1 cellular context compared by ENCODE assay signal in the genomic region with DNA sequence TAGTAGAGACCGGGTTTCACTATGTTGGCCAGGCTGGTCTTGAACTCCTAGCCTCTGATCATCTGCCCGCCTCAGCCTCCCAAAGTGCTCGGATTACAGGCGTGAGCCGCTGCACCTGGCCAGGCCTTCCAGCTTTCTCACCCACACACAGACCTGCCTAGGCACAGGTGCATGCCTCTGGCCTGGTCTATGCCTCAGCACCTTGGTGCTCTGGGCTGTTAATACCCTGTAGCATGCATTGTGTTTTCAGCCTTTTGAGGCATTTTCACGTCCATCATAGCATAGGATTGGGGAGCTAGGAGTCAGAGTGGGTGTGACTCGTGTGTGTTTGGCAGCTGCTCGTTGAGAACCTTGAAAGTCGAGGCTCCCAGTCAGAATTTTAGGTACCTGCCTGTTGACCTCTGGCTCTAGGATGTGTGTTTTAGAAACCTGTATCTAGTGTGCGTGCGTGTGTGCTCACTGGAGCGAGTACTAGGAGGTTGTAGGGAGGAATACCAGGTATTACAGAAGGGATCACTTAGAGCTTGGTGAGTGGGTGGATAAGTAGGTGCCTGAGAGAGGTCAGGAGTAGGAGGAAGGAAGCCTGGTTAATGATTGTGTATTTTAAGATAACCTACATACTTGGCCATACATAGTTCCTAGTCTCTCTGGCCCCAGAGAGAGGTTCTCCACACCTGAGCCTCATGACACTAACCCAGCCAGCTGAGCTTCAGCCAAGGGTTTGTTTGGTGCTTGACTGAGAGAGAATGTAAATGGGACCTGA.
A peak's percentile ranks its signal among the peaks of the same experiment; 100 is the strongest.
TF ChIP-seq lines count a peak whose summit lies in the region.

No MANE protein-coding gene starts in this region.

TF ChIP-seq in K562, 482 proteins besides CTCF, POLR2A, EP300 and RAD21 (continued from another document):
- TF ChIP-seq SAFB2 (IDR thresholded peaks at IDR 0.05; ENCODE audit: borderline replicate concordance, low read depth, low read length, severe bottlenecking), result no peak
- TF ChIP-seq U2AF1 (optimal IDR thresholded peaks at IDR 0.05; ENCODE audit: low read depth, low read length), result no peak
- TF ChIP-seq ZNF282 (CRISPR knock-in tag; IDR thresholded peaks at IDR 0.05), result no peak
- TF ChIP-seq, protein P1, sequence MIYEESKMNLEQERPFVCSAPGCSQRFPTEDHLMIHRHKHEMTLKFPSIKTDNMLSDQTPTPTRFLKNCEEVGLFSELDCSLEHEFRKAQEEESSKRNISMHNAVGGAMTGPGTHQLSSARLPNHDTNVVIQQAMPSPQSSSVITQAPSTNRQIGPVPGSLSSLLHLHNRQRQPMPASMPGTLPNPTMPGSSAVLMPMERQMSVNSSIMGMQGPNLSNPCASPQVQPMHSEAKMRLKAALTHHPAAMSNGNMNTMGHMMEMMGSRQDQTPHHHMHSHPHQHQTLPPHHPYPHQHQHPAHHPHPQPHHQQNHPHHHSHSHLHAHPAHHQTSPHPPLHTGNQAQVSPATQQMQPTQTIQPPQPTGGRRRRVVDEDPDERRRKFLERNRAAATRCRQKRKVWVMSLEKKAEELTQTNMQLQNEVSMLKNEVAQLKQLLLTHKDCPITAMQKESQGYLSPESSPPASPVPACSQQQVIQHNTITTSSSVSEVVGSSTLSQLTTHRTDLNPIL (CRISPR knock-in tag; IDR thresholded peaks at IDR 0.05), result no peak
- TF ChIP-seq, protein P2, sequence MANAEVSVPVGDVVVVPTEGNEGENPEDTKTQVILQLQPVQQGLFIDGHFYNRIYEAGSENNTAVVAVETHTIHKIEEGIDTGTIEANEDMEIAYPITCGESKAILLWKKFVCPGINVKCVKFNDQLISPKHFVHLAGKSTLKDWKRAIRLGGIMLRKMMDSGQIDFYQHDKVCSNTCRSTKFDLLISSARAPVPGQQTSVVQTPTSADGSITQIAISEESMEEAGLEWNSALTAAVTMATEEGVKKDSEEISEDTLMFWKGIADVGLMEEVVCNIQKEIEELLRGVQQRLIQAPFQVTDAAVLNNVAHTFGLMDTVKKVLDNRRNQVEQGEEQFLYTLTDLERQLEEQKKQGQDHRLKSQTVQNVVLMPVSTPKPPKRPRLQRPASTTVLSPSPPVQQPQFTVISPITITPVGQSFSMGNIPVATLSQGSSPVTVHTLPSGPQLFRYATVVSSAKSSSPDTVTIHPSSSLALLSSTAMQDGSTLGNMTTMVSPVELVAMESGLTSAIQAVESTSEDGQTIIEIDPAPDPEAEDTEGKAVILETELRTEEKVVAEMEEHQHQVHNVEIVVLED (CRISPR knock-in tag; IDR thresholded peaks at IDR 0.05), result no peak
- TF ChIP-seq, protein P3, sequence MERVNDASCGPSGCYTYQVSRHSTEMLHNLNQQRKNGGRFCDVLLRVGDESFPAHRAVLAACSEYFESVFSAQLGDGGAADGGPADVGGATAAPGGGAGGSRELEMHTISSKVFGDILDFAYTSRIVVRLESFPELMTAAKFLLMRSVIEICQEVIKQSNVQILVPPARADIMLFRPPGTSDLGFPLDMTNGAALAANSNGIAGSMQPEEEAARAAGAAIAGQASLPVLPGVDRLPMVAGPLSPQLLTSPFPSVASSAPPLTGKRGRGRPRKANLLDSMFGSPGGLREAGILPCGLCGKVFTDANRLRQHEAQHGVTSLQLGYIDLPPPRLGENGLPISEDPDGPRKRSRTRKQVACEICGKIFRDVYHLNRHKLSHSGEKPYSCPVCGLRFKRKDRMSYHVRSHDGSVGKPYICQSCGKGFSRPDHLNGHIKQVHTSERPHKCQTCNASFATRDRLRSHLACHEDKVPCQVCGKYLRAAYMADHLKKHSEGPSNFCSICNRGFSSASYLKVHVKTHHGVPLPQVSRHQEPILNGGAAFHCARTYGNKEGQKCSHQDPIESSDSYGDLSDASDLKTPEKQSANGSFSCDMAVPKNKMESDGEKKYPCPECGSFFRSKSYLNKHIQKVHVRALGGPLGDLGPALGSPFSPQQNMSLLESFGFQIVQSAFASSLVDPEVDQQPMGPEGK (CRISPR knock-in tag; IDR thresholded peaks at IDR 0.05; ENCODE audit: borderline replicate concordance), result no peak
- TF ChIP-seq ZNF436 (CRISPR knock-in tag; IDR thresholded peaks at IDR 0.05), result peak; percentile 56; the same call in 1 of the 2 replicates
- TF ChIP-seq SREBF2 (CRISPR knock-in tag; IDR thresholded peaks at IDR 0.05), result no peak
- TF ChIP-seq POLR2G (IDR thresholded peaks at IDR 0.05; ENCODE audit: low read depth, low read length), result no peak
- no peak for TF ChIP-seq BCL6 (CRISPR knock-in tag; IDR thresholded peaks at IDR 0.05)
- TF ChIP-seq ZFX (CRISPR knock-in tag; IDR thresholded peaks at IDR 0.05), result no peak
- TF ChIP-seq CREBBP (IDR thresholded peaks at IDR 0.05; ENCODE audit: low read depth, low read length), result no peak
- TF ChIP-seq YY1 (IDR thresholded peaks at IDR 0.05; ENCODE audit: borderline replicate concordance in 1 of 3, control insufficient read depth in 1 of 3, extremely low read depth in 1 of 3, insufficient read depth in 3 of 3, insufficient read length in 1 of 3, insufficient replicate concordance in 2 of 3, low read depth in 1 of 3, low read length in 2 of 3), result no peak
- TF ChIP-seq TFAM (CRISPR knock-in tag; conservative IDR thresholded peaks at IDR 0.05), result no peak
- TF ChIP-seq PHF20 (IDR thresholded peaks at IDR 0.05; ENCODE audit: partially characterized antibody), result no peak
- no peak for TF ChIP-seq NCOA2 (IDR thresholded peaks at IDR 0.05; ENCODE audit: partially characterized antibody in 2 of 2)
- TF ChIP-seq ZNF785 (CRISPR knock-in tag; IDR thresholded peaks at IDR 0.05), result no peak
- no peak for TF ChIP-seq MEF2D (tag; conservative IDR thresholded peaks at IDR 0.05; ENCODE audit: low read depth)
- TF ChIP-seq ZNF217 (CRISPR knock-in tag; IDR thresholded peaks at IDR 0.05), result peak; percentile 65; the same call in 1 of the 2 replicates
- TF ChIP-seq CREB1 (IDR thresholded peaks at IDR 0.05), result no peak
- no peak for TF ChIP-seq CREB1 (CRISPR knock-in tag; IDR thresholded peaks at IDR 0.05)
- TF ChIP-seq, protein P4, sequence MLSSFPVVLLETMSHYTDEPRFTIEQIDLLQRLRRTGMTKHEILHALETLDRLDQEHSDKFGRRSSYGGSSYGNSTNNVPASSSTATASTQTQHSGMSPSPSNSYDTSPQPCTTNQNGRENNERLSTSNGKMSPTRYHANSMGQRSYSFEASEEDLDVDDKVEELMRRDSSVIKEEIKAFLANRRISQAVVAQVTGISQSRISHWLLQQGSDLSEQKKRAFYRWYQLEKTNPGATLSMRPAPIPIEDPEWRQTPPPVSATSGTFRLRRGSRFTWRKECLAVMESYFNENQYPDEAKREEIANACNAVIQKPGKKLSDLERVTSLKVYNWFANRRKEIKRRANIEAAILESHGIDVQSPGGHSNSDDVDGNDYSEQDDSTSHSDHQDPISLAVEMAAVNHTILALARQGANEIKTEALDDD (IDR thresholded peaks at IDR 0.05), result peak; percentile 94
- TF ChIP-seq BRD9 (IDR thresholded peaks at IDR 0.05; ENCODE audit: low read depth, partially characterized antibody), result no peak
- TF ChIP-seq, protein P5, sequence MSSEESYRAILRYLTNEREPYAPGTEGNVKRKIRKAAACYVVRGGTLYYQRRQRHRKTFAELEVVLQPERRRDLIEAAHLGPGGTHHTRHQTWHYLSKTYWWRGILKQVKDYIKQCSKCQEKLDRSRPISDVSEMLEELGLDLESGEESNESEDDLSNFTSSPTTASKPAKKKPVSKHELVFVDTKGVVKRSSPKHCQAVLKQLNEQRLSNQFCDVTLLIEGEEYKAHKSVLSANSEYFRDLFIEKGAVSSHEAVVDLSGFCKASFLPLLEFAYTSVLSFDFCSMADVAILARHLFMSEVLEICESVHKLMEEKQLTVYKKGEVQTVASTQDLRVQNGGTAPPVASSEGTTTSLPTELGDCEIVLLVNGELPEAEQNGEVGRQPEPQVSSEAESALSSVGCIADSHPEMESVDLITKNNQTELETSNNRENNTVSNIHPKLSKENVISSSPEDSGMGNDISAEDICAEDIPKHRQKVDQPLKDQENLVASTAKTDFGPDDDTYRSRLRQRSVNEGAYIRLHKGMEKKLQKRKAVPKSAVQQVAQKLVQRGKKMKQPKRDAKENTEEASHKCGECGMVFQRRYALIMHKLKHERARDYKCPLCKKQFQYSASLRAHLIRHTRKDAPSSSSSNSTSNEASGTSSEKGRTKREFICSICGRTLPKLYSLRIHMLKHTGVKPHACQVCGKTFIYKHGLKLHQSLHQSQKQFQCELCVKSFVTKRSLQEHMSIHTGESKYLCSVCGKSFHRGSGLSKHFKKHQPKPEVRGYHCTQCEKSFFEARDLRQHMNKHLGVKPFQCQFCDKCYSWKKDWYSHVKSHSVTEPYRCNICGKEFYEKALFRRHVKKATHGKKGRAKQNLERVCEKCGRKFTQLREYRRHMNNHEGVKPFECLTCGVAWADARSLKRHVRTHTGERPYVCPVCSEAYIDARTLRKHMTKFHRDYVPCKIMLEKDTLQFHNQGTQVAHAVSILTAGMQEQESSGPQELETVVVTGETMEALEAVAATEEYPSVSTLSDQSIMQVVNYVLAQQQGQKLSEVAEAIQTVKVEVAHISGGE (CRISPR knock-in tag; IDR thresholded peaks at IDR 0.05), result no peak
- TF ChIP-seq EWSR1 (IDR thresholded peaks at IDR 0.05; ENCODE audit: borderline replicate concordance, low read depth, partially characterized antibody), result no peak
- TF ChIP-seq HDAC1 (IDR thresholded peaks at IDR 0.05), result no peak
- TF ChIP-seq, protein P6, sequence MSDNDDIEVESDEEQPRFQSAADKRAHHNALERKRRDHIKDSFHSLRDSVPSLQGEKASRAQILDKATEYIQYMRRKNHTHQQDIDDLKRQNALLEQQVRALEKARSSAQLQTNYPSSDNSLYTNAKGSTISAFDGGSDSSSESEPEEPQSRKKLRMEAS (CRISPR knock-in tag; IDR thresholded peaks at IDR 0.05), result peak; percentile 26
- TF ChIP-seq SMAD2 (IDR thresholded peaks at IDR 0.05; ENCODE audit: low read depth, low read length), result no peak
- no peak for TF ChIP-seq NEUROD1 (IDR thresholded peaks at IDR 0.05; ENCODE audit: borderline replicate concordance, low read depth, low read length, partially characterized antibody)
- no peak for TF ChIP-seq NCOA1 (IDR thresholded peaks at IDR 0.05; ENCODE audit: low read depth)
- no peak for TF ChIP-seq MTF1 (CRISPR knock-in tag; IDR thresholded peaks at IDR 0.05; ENCODE audit: borderline replicate concordance)
- no peak for TF ChIP-seq RHOXF2B (CRISPR knock-in tag; conservative IDR thresholded peaks at IDR 0.05)
- TF ChIP-seq HIVEP1 (CRISPR knock-in tag; IDR thresholded peaks at IDR 0.05), result no peak
- TF ChIP-seq, protein P7, sequence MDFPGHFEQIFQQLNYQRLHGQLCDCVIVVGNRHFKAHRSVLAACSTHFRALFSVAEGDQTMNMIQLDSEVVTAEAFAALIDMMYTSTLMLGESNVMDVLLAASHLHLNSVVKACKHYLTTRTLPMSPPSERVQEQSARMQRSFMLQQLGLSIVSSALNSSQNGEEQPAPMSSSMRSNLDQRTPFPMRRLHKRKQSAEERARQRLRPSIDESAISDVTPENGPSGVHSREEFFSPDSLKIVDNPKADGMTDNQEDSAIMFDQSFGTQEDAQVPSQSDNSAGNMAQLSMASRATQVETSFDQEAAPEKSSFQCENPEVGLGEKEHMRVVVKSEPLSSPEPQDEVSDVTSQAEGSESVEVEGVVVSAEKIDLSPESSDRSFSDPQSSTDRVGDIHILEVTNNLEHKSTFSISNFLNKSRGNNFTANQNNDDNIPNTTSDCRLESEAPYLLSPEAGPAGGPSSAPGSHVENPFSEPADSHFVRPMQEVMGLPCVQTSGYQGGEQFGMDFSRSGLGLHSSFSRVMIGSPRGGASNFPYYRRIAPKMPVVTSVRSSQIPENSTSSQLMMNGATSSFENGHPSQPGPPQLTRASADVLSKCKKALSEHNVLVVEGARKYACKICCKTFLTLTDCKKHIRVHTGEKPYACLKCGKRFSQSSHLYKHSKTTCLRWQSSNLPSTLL (IDR thresholded peaks at IDR 0.05), result no peak
- no peak for TF ChIP-seq GABPB2 (CRISPR knock-in tag; conservative IDR thresholded peaks at IDR 0.05)
- TF ChIP-seq ZNF551 (CRISPR knock-in tag; IDR thresholded peaks at IDR 0.05), result no peak
- no peak for TF ChIP-seq FOXA1 (IDR thresholded peaks at IDR 0.05; ENCODE audit: borderline replicate concordance)
